In the genomic region with DNA sequence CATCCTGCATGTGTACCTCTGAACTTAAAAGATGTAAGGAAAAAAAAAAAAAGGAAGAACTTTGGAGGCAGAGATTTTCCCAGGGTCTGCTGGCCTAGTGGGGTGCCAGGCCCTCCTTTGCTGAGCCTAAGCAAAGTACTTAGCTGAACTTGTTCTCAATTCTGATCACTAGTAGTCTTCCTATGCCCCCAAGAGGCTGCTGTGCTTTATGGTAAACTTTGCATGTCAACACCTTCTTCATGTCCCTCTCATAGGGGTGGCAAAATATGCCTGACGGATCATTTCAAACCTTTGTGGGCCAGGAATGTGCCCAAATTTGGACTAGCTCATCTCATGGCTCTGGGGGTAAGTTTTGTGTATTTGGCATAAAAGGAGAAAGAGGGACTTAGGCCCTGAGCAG, we compare ENCODE assay signal across 1 cellular context.
TF ChIP-seq lines count a peak whose summit lies in the region.

No MANE protein-coding gene starts in this region.

TF ChIP-seq in K562, 482 proteins besides CTCF, POLR2A, EP300 and RAD21:
- no peak for TF ChIP-seq MCM7 (IDR thresholded peaks at IDR 0.05)
- TF ChIP-seq, protein P1, sequence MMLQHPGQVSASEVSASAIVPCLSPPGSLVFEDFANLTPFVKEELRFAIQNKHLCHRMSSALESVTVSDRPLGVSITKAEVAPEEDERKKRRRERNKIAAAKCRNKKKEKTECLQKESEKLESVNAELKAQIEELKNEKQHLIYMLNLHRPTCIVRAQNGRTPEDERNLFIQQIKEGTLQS (IDR thresholded peaks at IDR 0.05) = no peak
- TF ChIP-seq, protein P1 (CRISPR knock-in tag; conservative IDR thresholded peaks at IDR 0.05) = no peak
- TF ChIP-seq ZNF24 (IDR thresholded peaks at IDR 0.05) = no peak
- TF ChIP-seq ZNF165 (CRISPR knock-in tag; IDR thresholded peaks at IDR 0.05; ENCODE audit: borderline replicate concordance) = no peak
- TF ChIP-seq RBM14 (IDR thresholded peaks at IDR 0.05; ENCODE audit: borderline replicate concordance, insufficient read depth, low read depth, low read length) = no peak
- no peak for TF ChIP-seq SIX5 (IDR thresholded peaks at IDR 0.05; ENCODE audit: borderline replicate concordance in 1 of 2, insufficient read depth in 1 of 2, low read depth in 1 of 2, low read length in 2 of 2)
- TF ChIP-seq TEAD4 (IDR thresholded peaks at IDR 0.05; ENCODE audit: low read length) = no peak
- no peak for TF ChIP-seq TEAD4 (CRISPR knock-in tag; IDR thresholded peaks at IDR 0.05; ENCODE audit: borderline replicate concordance)
- TF ChIP-seq, protein P2, sequence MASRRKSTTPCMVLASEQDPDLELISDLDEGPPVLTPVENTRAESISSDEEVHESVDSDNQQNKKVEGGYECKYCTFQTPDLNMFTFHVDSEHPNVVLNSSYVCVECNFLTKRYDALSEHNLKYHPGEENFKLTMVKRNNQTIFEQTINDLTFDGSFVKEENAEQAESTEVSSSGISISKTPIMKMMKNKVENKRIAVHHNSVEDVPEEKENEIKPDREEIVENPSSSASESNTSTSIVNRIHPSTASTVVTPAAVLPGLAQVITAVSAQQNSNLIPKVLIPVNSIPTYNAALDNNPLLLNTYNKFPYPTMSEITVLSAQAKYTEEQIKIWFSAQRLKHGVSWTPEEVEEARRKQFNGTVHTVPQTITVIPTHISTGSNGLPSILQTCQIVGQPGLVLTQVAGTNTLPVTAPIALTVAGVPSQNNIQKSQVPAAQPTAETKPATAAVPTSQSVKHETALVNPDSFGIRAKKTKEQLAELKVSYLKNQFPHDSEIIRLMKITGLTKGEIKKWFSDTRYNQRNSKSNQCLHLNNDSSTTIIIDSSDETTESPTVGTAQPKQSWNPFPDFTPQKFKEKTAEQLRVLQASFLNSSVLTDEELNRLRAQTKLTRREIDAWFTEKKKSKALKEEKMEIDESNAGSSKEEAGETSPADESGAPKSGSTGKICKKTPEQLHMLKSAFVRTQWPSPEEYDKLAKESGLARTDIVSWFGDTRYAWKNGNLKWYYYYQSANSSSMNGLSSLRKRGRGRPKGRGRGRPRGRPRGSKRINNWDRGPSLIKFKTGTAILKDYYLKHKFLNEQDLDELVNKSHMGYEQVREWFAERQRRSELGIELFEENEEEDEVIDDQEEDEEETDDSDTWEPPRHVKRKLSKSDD (conservative IDR thresholded peaks at IDR 0.05; ENCODE audit: low read length) = no peak
- no peak for TF ChIP-seq MED1 (CRISPR knock-in tag; IDR thresholded peaks at IDR 0.05; ENCODE audit: borderline replicate concordance)
- no peak for TF ChIP-seq ZNF785 (CRISPR knock-in tag; IDR thresholded peaks at IDR 0.05)
- TF ChIP-seq ZSCAN29 (IDR thresholded peaks at IDR 0.05) = no peak
- no peak for TF ChIP-seq TEAD1 (CRISPR knock-in tag; IDR thresholded peaks at IDR 0.05)
- TF ChIP-seq, protein P3, sequence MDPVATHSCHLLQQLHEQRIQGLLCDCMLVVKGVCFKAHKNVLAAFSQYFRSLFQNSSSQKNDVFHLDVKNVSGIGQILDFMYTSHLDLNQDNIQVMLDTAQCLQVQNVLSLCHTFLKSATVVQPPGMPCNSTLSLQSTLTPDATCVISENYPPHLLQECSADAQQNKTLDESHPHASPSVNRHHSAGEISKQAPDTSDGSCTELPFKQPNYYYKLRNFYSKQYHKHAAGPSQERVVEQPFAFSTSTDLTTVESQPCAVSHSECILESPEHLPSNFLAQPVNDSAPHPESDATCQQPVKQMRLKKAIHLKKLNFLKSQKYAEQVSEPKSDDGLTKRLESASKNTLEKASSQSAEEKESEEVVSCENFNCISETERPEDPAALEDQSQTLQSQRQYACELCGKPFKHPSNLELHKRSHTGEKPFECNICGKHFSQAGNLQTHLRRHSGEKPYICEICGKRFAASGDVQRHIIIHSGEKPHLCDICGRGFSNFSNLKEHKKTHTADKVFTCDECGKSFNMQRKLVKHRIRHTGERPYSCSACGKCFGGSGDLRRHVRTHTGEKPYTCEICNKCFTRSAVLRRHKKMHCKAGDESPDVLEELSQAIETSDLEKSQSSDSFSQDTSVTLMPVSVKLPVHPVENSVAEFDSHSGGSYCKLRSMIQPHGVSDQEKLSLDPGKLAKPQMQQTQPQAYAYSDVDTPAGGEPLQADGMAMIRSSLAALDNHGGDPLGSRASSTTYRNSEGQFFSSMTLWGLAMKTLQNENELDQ (CRISPR knock-in tag; IDR thresholded peaks at IDR 0.05; ENCODE audit: borderline replicate concordance) = no peak
- TF ChIP-seq, protein P4, sequence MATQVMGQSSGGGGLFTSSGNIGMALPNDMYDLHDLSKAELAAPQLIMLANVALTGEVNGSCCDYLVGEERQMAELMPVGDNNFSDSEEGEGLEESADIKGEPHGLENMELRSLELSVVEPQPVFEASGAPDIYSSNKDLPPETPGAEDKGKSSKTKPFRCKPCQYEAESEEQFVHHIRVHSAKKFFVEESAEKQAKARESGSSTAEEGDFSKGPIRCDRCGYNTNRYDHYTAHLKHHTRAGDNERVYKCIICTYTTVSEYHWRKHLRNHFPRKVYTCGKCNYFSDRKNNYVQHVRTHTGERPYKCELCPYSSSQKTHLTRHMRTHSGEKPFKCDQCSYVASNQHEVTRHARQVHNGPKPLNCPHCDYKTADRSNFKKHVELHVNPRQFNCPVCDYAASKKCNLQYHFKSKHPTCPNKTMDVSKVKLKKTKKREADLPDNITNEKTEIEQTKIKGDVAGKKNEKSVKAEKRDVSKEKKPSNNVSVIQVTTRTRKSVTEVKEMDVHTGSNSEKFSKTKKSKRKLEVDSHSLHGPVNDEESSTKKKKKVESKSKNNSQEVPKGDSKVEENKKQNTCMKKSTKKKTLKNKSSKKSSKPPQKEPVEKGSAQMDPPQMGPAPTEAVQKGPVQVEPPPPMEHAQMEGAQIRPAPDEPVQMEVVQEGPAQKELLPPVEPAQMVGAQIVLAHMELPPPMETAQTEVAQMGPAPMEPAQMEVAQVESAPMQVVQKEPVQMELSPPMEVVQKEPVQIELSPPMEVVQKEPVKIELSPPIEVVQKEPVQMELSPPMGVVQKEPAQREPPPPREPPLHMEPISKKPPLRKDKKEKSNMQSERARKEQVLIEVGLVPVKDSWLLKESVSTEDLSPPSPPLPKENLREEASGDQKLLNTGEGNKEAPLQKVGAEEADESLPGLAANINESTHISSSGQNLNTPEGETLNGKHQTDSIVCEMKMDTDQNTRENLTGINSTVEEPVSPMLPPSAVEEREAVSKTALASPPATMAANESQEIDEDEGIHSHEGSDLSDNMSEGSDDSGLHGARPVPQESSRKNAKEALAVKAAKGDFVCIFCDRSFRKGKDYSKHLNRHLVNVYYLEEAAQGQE (CRISPR knock-in tag; IDR thresholded peaks at IDR 0.05; ENCODE audit: low read depth) = no peak
- TF ChIP-seq ZNF197 (CRISPR knock-in tag; IDR thresholded peaks at IDR 0.05; ENCODE audit: low read depth) = no peak
- TF ChIP-seq, protein P5, sequence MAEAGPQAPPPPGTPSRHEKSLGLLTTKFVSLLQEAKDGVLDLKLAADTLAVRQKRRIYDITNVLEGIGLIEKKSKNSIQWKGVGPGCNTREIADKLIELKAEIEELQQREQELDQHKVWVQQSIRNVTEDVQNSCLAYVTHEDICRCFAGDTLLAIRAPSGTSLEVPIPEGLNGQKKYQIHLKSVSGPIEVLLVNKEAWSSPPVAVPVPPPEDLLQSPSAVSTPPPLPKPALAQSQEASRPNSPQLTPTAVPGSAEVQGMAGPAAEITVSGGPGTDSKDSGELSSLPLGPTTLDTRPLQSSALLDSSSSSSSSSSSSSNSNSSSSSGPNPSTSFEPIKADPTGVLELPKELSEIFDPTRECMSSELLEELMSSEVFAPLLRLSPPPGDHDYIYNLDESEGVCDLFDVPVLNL (CRISPR knock-in tag; IDR thresholded peaks at IDR 0.05; ENCODE audit: low read depth) = no peak
- TF ChIP-seq IFI16 (CRISPR knock-in tag; IDR thresholded peaks at IDR 0.05) = no peak
